In genomic region chr14:73457050-73457934, GRCh38 we compare ENCODE assay signal across 8 cellular contexts. TPM values are rescaled to one million over a fixed set of nuclear protein-coding genes. Genes with fewer than 3 reads are reported as not detected.
A peak's percentile ranks its signal among the peaks of the same experiment; 100 is the strongest.
DNase-seq lines count a peak whose midpoint lies in the region; ATAC-seq and TF ChIP-seq lines count a peak whose summit lies in the region.

No MANE protein-coding gene starts in this region.

- H3K9ac ChIP-seq in SK-N-MC (ENCODE audit: insufficient read length) = peak overlapping the region; percentile 86

- peak; percentile 37 for DNase-seq in A673 (ENCODE audit: low spot score)
- DNase-seq in GM13977 (ENCODE audit: low spot score) = peak; percentile 36
- no peak for DNase-seq in SK-N-MC (ENCODE audit: low read depth, low spot score)
- DNase-seq in cardiac fibroblast (ENCODE audit: low read depth in 2 of 2) = peak in 1 of 2 donors; percentile 46
- no peak for DNase-seq in kidney epithelial cell (ENCODE audit: low read depth)
- peak; percentile 2 to 8 for DNase-seq in stimulated activated CD4-positive, alpha-beta T cell treated with anti-CD3 and anti-CD28 coated beads, Interleukin-4, amount 100 ng/mL, for 4 hours
- DNase-seq in NK-92 treated with Interleukin-12 subunit alpha and Interleukin-12 subunit beta, amount 100 ng/mL, for 24 hours (lab: John Stamatoyannopoulos, UW) = no peak

- intact Hi-C loops in A673 (cut with micrococcal nuclease; ENCODE audit: unreplicated experiment) = no loop called here

- H3K9me3 ChIP-seq in A673 (ENCODE audit: low read depth, low read length, poor library complexity, severe bottlenecking) (no peaks in the 10 kb centered on the region), SK-N-MC (ENCODE audit: low read depth, low read length) (no peaks in the 10 kb centered on the region)

- no peaks in the 10 kb centered on the region for H3K36me3 ChIP-seq in A673 (ENCODE audit: insufficient read depth, low read length, poor library complexity, severe bottlenecking)
- H3K36me3 ChIP-seq in SK-N-MC (ENCODE audit: insufficient read depth, low read length) = no peaks in the 10 kb centered on the region
- no peaks in the 10 kb centered on the region for H3K36me3 ChIP-seq in kidney epithelial cell (ENCODE audit: control insufficient read depth, insufficient read depth, low read length)

- in situ Hi-C loops in GM13977 (cut with MboI; ENCODE audit: low pct_unique_long_range_greater_than_20kb, low sequenced_read_pairs, unreplicated experiment) = no loop called here

- BruUV-seq in A673 (replicated peaks; lab: Mats Ljungman, UMichigan) = no TSS peak

- H3K4me3 ChIP-seq in A673 (ENCODE audit: low read depth, low read length, poor library complexity, severe bottlenecking) = peak overlapping the region; percentile 87
- H3K4me3 ChIP-seq in SK-N-MC = peak overlapping the region; percentile 89
- peak overlapping the region; percentile 86 to 90 for H3K4me3 ChIP-seq in cardiac fibroblast (replicated peaks in 1 of 2; ENCODE audit: low read depth in 2 of 2, low read length in 2 of 2)
- peak overlapping the region; percentile 97 for H3K4me3 ChIP-seq in kidney epithelial cell (ENCODE audit: low read depth, low read length)

- no peak for TF ChIP-seq CTCF in A673 (conservative IDR thresholded peaks at IDR 0.05; ENCODE audit: low read depth, low read length)
- TF ChIP-seq CTCF in GM13977 (IDR thresholded peaks at IDR 0.05; ENCODE audit: extremely low read depth, insufficient read depth, missing control alignments) = no peak
- TF ChIP-seq CTCF in cardiac fibroblast (IDR thresholded peaks at IDR 0.05; ENCODE audit: low read depth, low read length) = no peak
- no peak for TF ChIP-seq CTCF in kidney epithelial cell (IDR thresholded peaks at IDR 0.05; ENCODE audit: insufficient read depth, low read length, poor library complexity, severe bottlenecking)

- no peak for ATAC-seq in GM21737 (IDR thresholded peaks at IDR 0.05; ENCODE audit: unreplicated experiment)

- H3K27ac ChIP-seq in A673 (ENCODE audit: low read depth, low read length, poor library complexity, severe bottlenecking) = peak overlapping the region; percentile 84
- H3K27ac ChIP-seq in SK-N-MC = no peak overlapping the region

- POLR2A ChIA-PET in A673 (lab: Charles Lee; ENCODE audit: low non-redundant PET) = interaction anchor here (0.6 to 0.7 kb wide), 2 partner anchors 429 to 471 kb away, joined by 3 to 5 read pairs; no protein-coding TSS in a partner anchor

- H3K27me3 ChIP-seq in A673 (replicated peaks; ENCODE audit: insufficient read depth, low read depth, low read length, poor library complexity) (no peaks in the 10 kb centered on the region), kidney epithelial cell (ENCODE audit: control insufficient read depth, insufficient read depth, low read length) (no peaks in the 10 kb centered on the region)

- CTCF ChIA-PET in A673 (lab: Charles Lee) = no interaction called here

- H3K4me1 ChIP-seq in A673 (ENCODE audit: insufficient read depth, low read length, poor library complexity, severe bottlenecking) = peaks cover 60% of the 10 kb centered on the region

RNA-seq across cellular contexts. Expression of gene NUMB, which starts 1.1 kb away (rescaled TPM):
- total RNA-seq in A673 (2021) (46.3 and 59.8 TPM in 2 replicates), kidney epithelial cell (30.5 and 33.1 TPM in 2 replicates)

RNA-seq across cellular contexts. Expression of gene RIOX1, which starts 33.4 kb away (rescaled TPM):
- total RNA-seq in A673 (2021) (27.8 and 29.3 TPM in 2 replicates), kidney epithelial cell (26.7 and 28.9 TPM in 2 replicates)

Comparison
In these comparisons a context has a peak if more than half of its experiments do, and no peak if none do; other contexts are left out.
1. DNase-seq: peak in A673 (single experiment), GM13977 (single experiment) and stimulated activated CD4-positive, alpha-beta T cell treated with anti-CD3 and anti-CD28 coated beads, Interleukin-4, amount 100 ng/mL, for 4 hours (2 of 2); none in SK-N-MC (single experiment), kidney epithelial cell (single experiment) and NK-92 treated with Interleukin-12 subunit alpha and Interleukin-12 subunit beta, amount 100 ng/mL, for 24 hours (single experiment).
2. Peak in every context shown above with its lines, with median percentiles within 50 percentile points of each other: H3K4me3 ChIP-seq.